Comparison of ENCODE assay signal across 23 cellular contexts in genomic region chr18:44598514-44598913, GRCh38.
DNase-seq lines count a peak whose midpoint lies in the region; ATAC-seq and TF ChIP-seq lines count a peak whose summit lies in the region.
"Had no signal": no experiment of that assay in that cellular context is flagged by ENCODE, and none has a peak within 500 bp of the region (broad histone marks: within the 10 kb centered on the region; RNA-seq: fewer than 3 reads in every experiment).

No MANE protein-coding gene starts in this region.

- H3K27ac Mint-ChIP-seq in endodermal cell = no peak overlapping the region
- H3K27ac Mint-ChIP-seq: CD4-positive, alpha-beta T cell; HFFc6 had no signal

- no peaks in the 10 kb centered on the region for H3K36me3 Mint-ChIP-seq in endodermal cell (ENCODE audit: low read depth)

- peaks cover 4% of the 10 kb centered on the region for H3K4me1 Mint-ChIP-seq in endodermal cell

- H3K9me3 Mint-ChIP-seq in endodermal cell = no peaks in the 10 kb centered on the region
- H3K9me3 Mint-ChIP-seq: CD4-positive, alpha-beta T cell; HFFc6 had no signal

- no peak overlapping the region for H3K4me3 ChIP-seq in Loucy (ENCODE audit: low read length, poor library complexity, severe bottlenecking)
- H3K4me3 ChIP-seq in endodermal cell (ENCODE audit: low read length) = no peak overlapping the region
- H3K4me3 ChIP-seq in thoracic aorta = no peak overlapping the region
- H3K4me3 ChIP-seq: GM12878 had no signal

- DNase-seq in endodermal cell (peak; percentile 54), thoracic aorta (ENCODE audit: low spot score) (no peak)
- DNase-seq in activated naive CD4-positive, alpha-beta T cell treated with anti-CD3 and anti-CD28 coated beads, Interleukin-2, amount 50 U/mL, for 16 hours = no peak
- DNase-seq: ACHN; AML-193; Calu3; CD4-positive, alpha-beta T cell; DND-41; HFFc6; KG1; MM.1S; NCI-H187; NCI-H226; NCI-H524 treated with DMSO at 0.1 percent for 48 hours; OCI-M1; RPMI8226; SIG-M5 had no signal

- H3K9me3 ChIP-seq in Loucy (ENCODE audit: insufficient read depth, low read depth, low read length) (no peaks in the 10 kb centered on the region), endodermal cell (ENCODE audit: control insufficient read depth, low read length) (no peaks in the 10 kb centered on the region), thoracic aorta (no peaks in the 10 kb centered on the region)

- no peak overlapping the region for H3K4me2 ChIP-seq in Loucy (ENCODE audit: low read depth, low read length, poor library complexity, severe bottlenecking)

- H3K27me3 ChIP-seq in Loucy (ENCODE audit: insufficient read depth, low read length, poor library complexity, severe bottlenecking) (no peaks in the 10 kb centered on the region), endodermal cell (ENCODE audit: control insufficient read depth, insufficient read depth, low read length, poor library complexity, severe bottlenecking) (no peaks in the 10 kb centered on the region), thoracic aorta (replicated peaks; ENCODE audit: insufficient read depth) (no peaks in the 10 kb centered on the region)

- H3K27ac ChIP-seq in C4-2B = no peak overlapping the region
- H3K27ac ChIP-seq in endodermal cell (ENCODE audit: low read depth, low read length) = no peak overlapping the region
- H3K27ac ChIP-seq in thoracic aorta = peak overlapping the region; percentile 3 to 66

- no peaks in the 10 kb centered on the region for H3K4me1 ChIP-seq in Loucy (ENCODE audit: insufficient read depth, low read length, poor library complexity, severe bottlenecking)
- no peaks in the 10 kb centered on the region for H3K4me1 ChIP-seq in endodermal cell (ENCODE audit: control insufficient read depth, insufficient read depth, low read length)
- peaks cover 25 to 55% of the 10 kb centered on the region in 2 donors for H3K4me1 ChIP-seq in thoracic aorta (ENCODE audit: control insufficient read depth in 1 of 2, low read depth in 2 of 2)

- WGBS in endodermal cell (ENCODE audit: insufficient coverage in 1 of 2, insufficient read length in 1 of 2), 2 experiments = 89 to 93% methylated on average over 4 of the region's 4 CpGs

- TF ChIP-seq CTCF in C4-2B (conservative IDR thresholded peaks at IDR 0.05) (peak; percentile 12; the same call in 1 of the 2 replicates), Loucy (conservative IDR thresholded peaks at IDR 0.05; ENCODE audit: low read length) (peak; percentile 26), endodermal cell (conservative IDR thresholded peaks at IDR 0.05) (peak; percentile 58), thoracic aorta (IDR thresholded peaks at IDR 0.05) (no peak)

- H3K79me2 ChIP-seq in Loucy (ENCODE audit: insufficient read depth, low read length) = no peaks in the 10 kb centered on the region

- H3K9me2 ChIP-seq in Loucy (replicated peaks; ENCODE audit: low read depth, low read length) = no peaks in the 10 kb centered on the region

- H3K4me3 Mint-ChIP-seq in endodermal cell = no peak overlapping the region
- H3K4me3 Mint-ChIP-seq: CD4-positive, alpha-beta T cell; HFFc6 had no signal

- H3K9ac ChIP-seq in Loucy (ENCODE audit: low read depth, low read length, poor library complexity, severe bottlenecking) = no peak overlapping the region
- H3K9ac ChIP-seq in endodermal cell (ENCODE audit: extremely low read depth, low read length, poor library complexity, severe bottlenecking) = no peak overlapping the region

- H2AFZ ChIP-seq in Loucy (ENCODE audit: low read length) = no peak overlapping the region

- H3K27me3 Mint-ChIP-seq in endodermal cell (ENCODE audit: insufficient read depth) = no peaks in the 10 kb centered on the region

- H3K36me3 ChIP-seq in Loucy (ENCODE audit: insufficient read depth, low read length) = no peaks in the 10 kb centered on the region
- H3K36me3 ChIP-seq in endodermal cell (ENCODE audit: control insufficient read depth, insufficient read depth, low read length) = no peaks in the 10 kb centered on the region
- no peaks in the 10 kb centered on the region for H3K36me3 ChIP-seq in thoracic aorta

- no peaks in the 10 kb centered on the region for H3F3A ChIP-seq in Loucy (ENCODE audit: low read depth)

- H4K20me1 ChIP-seq in Loucy (ENCODE audit: insufficient read depth, low read length, poor library complexity, severe bottlenecking) = no peaks in the 10 kb centered on the region

- no peak for ATAC-seq in thoracic aorta (ENCODE audit: insufficient number of reproducible peaks, low FRiP score, low read depth)
- no peak for ATAC-seq in HG03354 (IDR thresholded peaks at IDR 0.05; ENCODE audit: poor library complexity, severe bottlenecking, unreplicated experiment)
- ATAC-seq in HG02571 (IDR thresholded peaks at IDR 0.05; ENCODE audit: unreplicated experiment) = no peak
- ATAC-seq: GM12878, HepG2 had no signal

Comparison
In these comparisons a context has a peak if more than half of its experiments do, and no peak if none do; other contexts are left out.
1. H3K27ac ChIP-seq: peak in thoracic aorta (2 of 2); none in C4-2B (single experiment) and endodermal cell (single experiment).